ENCODE assay signal across 8 cellular contexts in genomic region chr3:119294402-119294888, GRCh38. TPM values are rescaled to one million over a fixed set of nuclear protein-coding genes. Genes with fewer than 3 reads are reported as not detected.
DNase-seq lines count a peak whose midpoint lies in the region; ATAC-seq and TF ChIP-seq lines count a peak whose summit lies in the region.

No MANE protein-coding gene starts in this region.

- CTCF ChIA-PET in CD4-positive, alpha-beta memory T cell (lab: Charles Lee; ENCODE audit: partially characterized antibody) = interaction anchor here (0.9 to 4.5 kb wide), 10 partner anchors 11 to 387 kb away, joined by 3 to 24 read pairs (median 6); partner anchors contain the start of genes B4GALT4, TIMMDC1 and TMEM39A

- H3K36me3 ChIP-seq in CD4-positive, alpha-beta memory T cell (ENCODE audit: insufficient read depth, low read length) = no peaks in the 10 kb centered on the region
- peaks cover 8% of the 10 kb centered on the region for H3K36me3 ChIP-seq in brain microvascular endothelial cell (replicated peaks)

- in situ Hi-C loops in brain microvascular endothelial cell (cut with HindIII; ENCODE audit: low pct_ligation_motif_present, low sequenced_read_pairs) = no loop called here

- H3K27ac ChIP-seq in CD4-positive, alpha-beta memory T cell (ENCODE audit: low read depth, low read length) = peak overlapping the region; percentile 93
- peak overlapping the region; percentile 85 for H3K27ac ChIP-seq in brain microvascular endothelial cell

- peak; percentile 69 to 90 (median 77) for DNase-seq in CD4-positive, alpha-beta memory T cell
- DNase-seq in T-helper 9 cell (peak; percentile 65), brain microvascular endothelial cell (no peak), left colon (peak; percentile 62 to 77), putamen (ENCODE audit: low spot score) (no peak)
- DNase-seq in stimulated activated CD4-positive, alpha-beta T cell treated with anti-CD3 and anti-CD28 coated beads, Interleukin-4, amount 100 ng/mL, for 48 hours (ENCODE audit: low read depth in 2 of 2) = peak; percentile 41 to 48

- intact Hi-C loops in CD4-positive, alpha-beta memory T cell (cut with micrococcal nuclease) = loop anchor here (1.0 kb wide), 6 partner anchors 19 to 800 kb away; partner anchors contain the start of genes GSK3B and TMEM39A
- intact Hi-C loops in left colon (cut with DNase I, micrococcal nuclease) = no loop called here

- peak overlapping the region; percentile 97 to 99 (median 98) for H3K27ac Mint-ChIP-seq in CD4-positive, alpha-beta memory T cell

- no peak for TF ChIP-seq CTCF in brain microvascular endothelial cell (IDR thresholded peaks at IDR 0.05; ENCODE audit: low read depth, low read length, missing control alignments)

- H3K4me3 ChIP-seq in CD4-positive, alpha-beta memory T cell (ENCODE audit: low read length in 2 of 2) = peak overlapping the region; percentile 59 to 79
- peak overlapping the region; percentile 85 for H3K4me3 ChIP-seq in brain microvascular endothelial cell (ENCODE audit: low read depth, low read length)

- peaks cover 54% of the 10 kb centered on the region for H3K4me1 ChIP-seq in CD4-positive, alpha-beta memory T cell (ENCODE audit: insufficient read depth, low read length)

- H3K27me3 ChIP-seq in CD4-positive, alpha-beta memory T cell (ENCODE audit: insufficient read depth, low read length) = no peaks in the 10 kb centered on the region
- no peaks in the 10 kb centered on the region for H3K27me3 ChIP-seq in brain microvascular endothelial cell (replicated peaks)

- POLR2A ChIA-PET in CD4-positive, alpha-beta memory T cell (lab: Charles Lee; ENCODE audit: partially characterized antibody) = interaction anchor here (0.6 to 7.2 kb wide), 17 partner anchors 9 to 1054 kb away, joined by 3 to 55 read pairs (median 6); partner anchors contain the start of genes B4GALT4, LRRC58, POGLUT1 and TIMMDC1

- H3K4me1 Mint-ChIP-seq in CD4-positive, alpha-beta memory T cell = peaks cover 39 to 84% (median 55%) of the 10 kb centered on the region in 4 donors

- ATAC-seq in GM19438 (IDR thresholded peaks at IDR 0.05; ENCODE audit: low read depth, unreplicated experiment) (peak; percentile 58), HG03520 (IDR thresholded peaks at IDR 0.05; ENCODE audit: unreplicated experiment) (peak; percentile 53), left colon (peak; percentile 88)

- no peaks in the 10 kb centered on the region for H3K9me3 ChIP-seq in CD4-positive, alpha-beta memory T cell (ENCODE audit: control insufficient read depth in 1 of 2, low read length in 2 of 2)

- H3K27me3 Mint-ChIP-seq in CD4-positive, alpha-beta memory T cell = no peaks in the 10 kb centered on the region

- H3K4me3 Mint-ChIP-seq in CD4-positive, alpha-beta memory T cell = peak overlapping the region; percentile 92 to 97 (median 95)

- peaks cover 0 to 8% of the 10 kb centered on the region in 2 donors for H3K36me3 Mint-ChIP-seq in CD4-positive, alpha-beta memory T cell

- H3K9me3 Mint-ChIP-seq in CD4-positive, alpha-beta memory T cell = no peaks in the 10 kb centered on the region

RNA-seq across cellular contexts. Expression of gene ARHGAP31, which starts 0.3 kb away (rescaled TPM):
- 1 to 10 TPM; 4.5 to 5.8 TPM for total RNA-seq in CD4-positive, alpha-beta memory T cell
- 1 to 10 TPM; 1.2 to 6.2 TPM for polyA plus RNA-seq in CD4-positive, alpha-beta memory T cell
- total RNA-seq in left colon = 10 to 100 TPM; 10.7 to 12.1 TPM

RNA-seq across cellular contexts. Expression of gene B4GALT4, which starts 53.8 kb away (rescaled TPM):
- total RNA-seq in CD4-positive, alpha-beta memory T cell = 10 to 100 TPM; 15.9 to 18.1 TPM
- polyA plus RNA-seq in CD4-positive, alpha-beta memory T cell = 1 to 10 TPM; 5.9 to 8.6 TPM
- total RNA-seq in left colon = 10 to 100 TPM; 58.1 to 60.4 TPM

Comparison
In these comparisons a context has a peak if more than half of its experiments do, and no peak if none do; other contexts are left out.
1. DNase-seq: peak in CD4-positive, alpha-beta memory T cell (5 of 5), T-helper 9 cell (single experiment), left colon (2 of 2) and stimulated activated CD4-positive, alpha-beta T cell treated with anti-CD3 and anti-CD28 coated beads, Interleukin-4, amount 100 ng/mL, for 48 hours (2 of 2); none in brain microvascular endothelial cell (single experiment) and putamen (single experiment).
2. Peak in every context shown above with its lines, with median percentiles within 50 percentile points of each other: ATAC-seq.